In genomic region chr3:68139897-68140296, GRCh38 we compare ENCODE assay signal across 34 cellular contexts.
"Had no signal": no experiment of that assay in that cellular context is flagged by ENCODE, and none has a peak within 500 bp of the region (broad histone marks: within the 10 kb centered on the region; RNA-seq: fewer than 3 reads in every experiment).

No MANE protein-coding gene starts in this region.

- H3K27ac ChIP-seq: KMS-11 had no signal

- H3K9me3 ChIP-seq: MG63 had no signal

- H3K9ac ChIP-seq: KMS-11 had no signal

- H3K36me3 ChIP-seq: MG63 had no signal

- H3K4me2 ChIP-seq: KMS-11 had no signal

- DNase-seq: Karpas-422, KBM-7, KG1, MG63, MM.1S, MV-4-11, NCI-H1048, NCI-H1092, NCI-H1092 treated with DMSO at 0.1 percent for 48 hours, NCI-H1105, NCI-H1417, NCI-H1417 treated with DMSO at 0.1 percent for 48 hours, NCI-H1436, NCI-H1436 treated with DMSO at 0.1 percent for 48 hours, NCI-H146, NCI-H1694, NCI-H1694 treated with DMSO at 0.1 percent for 48 hours, NCI-H187, NCI-H187 treated with DMSO at 0.1 percent for 48 hours, NCI-H1930, NCI-H2029, NCI-H2029 treated with DMSO at 0.1 percent for 48 hours, NCI-H2081, NCI-H2081 treated with DMSO at 0.1 percent for 48 hours, NCI-H2107, NCI-H2171, NCI-H2171 treated with DMSO at 0.1 percent for 48 hours, NCI-H2227 treated with DMSO at 0.1 percent for 48 hours, NCI-H226, NCI-H345, NCI-H446, NCI-H446 treated with DMSO at 0.1 percent for 48 hours, NCI-H510A had no signal

- H3K4me3 ChIP-seq: MG63 had no signal

- H3K27me3 ChIP-seq: MG63 had no signal
